ENCODE assay signal across 8 cellular contexts in the genomic region with DNA sequence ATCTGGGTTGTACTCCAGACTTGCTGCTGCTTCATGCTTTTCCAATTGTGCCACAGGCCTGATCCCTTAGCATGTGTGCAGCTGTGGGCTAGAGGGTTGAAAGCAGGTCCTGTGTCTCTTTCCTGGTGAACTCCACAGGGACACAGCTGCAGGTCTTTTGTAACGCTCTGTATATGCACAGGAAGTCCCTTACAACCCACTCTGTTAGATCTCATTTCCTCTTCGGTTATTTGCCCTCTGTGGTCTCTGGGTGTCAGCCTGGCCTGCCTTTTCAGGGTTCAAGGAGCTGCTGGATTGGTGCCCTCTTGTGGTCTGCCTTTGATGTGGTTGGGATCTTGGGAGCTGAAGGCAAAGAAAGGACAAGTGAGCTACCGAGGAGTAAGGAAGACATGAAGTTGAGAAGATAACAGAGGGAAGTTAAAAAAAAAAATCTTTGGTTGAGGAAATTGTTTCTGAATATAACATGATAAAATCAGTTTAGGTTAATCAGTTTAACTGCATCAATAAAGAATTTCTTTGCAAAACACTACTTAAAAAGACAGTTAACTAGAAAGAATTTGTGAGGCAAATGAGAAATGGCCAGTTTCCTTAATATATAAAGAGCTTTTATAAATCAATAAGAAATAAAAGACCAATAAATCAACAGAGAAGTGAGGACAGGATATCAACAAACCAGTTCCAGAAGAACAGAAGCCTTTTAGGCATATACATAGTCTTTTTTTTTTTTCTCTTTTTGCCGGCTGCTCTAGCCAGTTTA. TPM values are rescaled to one million over a fixed set of nuclear protein-coding genes. Genes with fewer than 3 reads are reported as not detected.
DNase-seq lines count a peak whose midpoint lies in the region; ATAC-seq and TF ChIP-seq lines count a peak whose summit lies in the region.

No MANE protein-coding gene starts in this region.

- no peak overlapping the region for H3K4me3 ChIP-seq in body of pancreas
- H3K4me3 ChIP-seq in lung = no peak overlapping the region
- no peak overlapping the region for H3K4me3 ChIP-seq in transverse colon

- TF ChIP-seq CTCF in body of pancreas (IDR thresholded peaks at IDR 0.05) (peak in 4 of 7 experiments; percentile 18 to 38 (median 29)), lung (IDR thresholded peaks at IDR 0.05; ENCODE audit: control extremely low read depth, extremely low read depth) (no peak), transverse colon (IDR thresholded peaks at IDR 0.05) (peak; percentile 23 to 62 (median 42))

- ATAC-seq in GM21423 (IDR thresholded peaks at IDR 0.05; ENCODE audit: unreplicated experiment) (peak; percentile 83), body of pancreas (no peak), lung (ENCODE audit: insufficient read depth, low FRiP score) (peak; percentile 33)

- WGBS in body of pancreas, 2 donors = 49 to 52% methylated on average over 4 of the region's 4 CpGs
- WGBS in lung, 2 donors = 23 to 28% methylated on average over 4 of the region's 4 CpGs
- 35 to 74% methylated on average over 2 to 4 of the region's 4 CpGs for WGBS in transverse colon (ENCODE audit: low coverage in 1 of 2), 2 donors

- in situ Hi-C loops in transverse colon (cut with MboI; ENCODE audit: low pct_ligation_motif_present in 1 of 4, low pct_unique_long_range_greater_than_20kb in 1 of 4, low sequenced_read_pairs in 3 of 4) = no loop called here

- H3K27me3 ChIP-seq in body of pancreas (no peaks in the 10 kb centered on the region), lung (ENCODE audit: control insufficient read depth, insufficient read depth) (no peaks in the 10 kb centered on the region), transverse colon (no peaks in the 10 kb centered on the region)

- TF ChIP-seq EP300 in transverse colon (IDR thresholded peaks at IDR 0.05; ENCODE audit: low read depth) = no peak

- TF ChIP-seq POLR2A in body of pancreas (IDR thresholded peaks at IDR 0.05) (no peak), transverse colon (IDR thresholded peaks at IDR 0.05) (no peak)

- H3K9me3 ChIP-seq in body of pancreas (no peaks in the 10 kb centered on the region), lung (ENCODE audit: control insufficient read depth in 2 of 2, insufficient read depth in 1 of 2, low read length in 1 of 2) (no peaks in the 10 kb centered on the region), transverse colon (no peaks in the 10 kb centered on the region)

- DNase-seq in ELR (ENCODE audit: low read depth) (peak; percentile 72), HT-29 (ENCODE audit: low spot score) (peak; percentile 63), T-helper 2 cell (peak in 4 of 5 experiments; percentile 16 to 93 (median 48)), body of pancreas (peak; percentile 27 to 67 (median 48)), lung (ENCODE audit: low spot score) (peak; percentile 50), transverse colon (peak; percentile 79), NCI-H1694 treated with DMSO at 0.1 percent for 48 hours (lab: John Stamatoyannopoulos, UW) (no peak)

- H3K27ac ChIP-seq in body of pancreas = no peak overlapping the region
- H3K27ac ChIP-seq in lung (ENCODE audit: low read depth in 1 of 2, low read length in 1 of 2) = no peak overlapping the region
- H3K27ac ChIP-seq in transverse colon = peak overlapping the region in 3 of 4 donors; percentile 15 to 36 (median 23)

- H3K4me1 ChIP-seq in body of pancreas (peaks cover 28% of the 10 kb centered on the region), lung (ENCODE audit: control insufficient read depth in 2 of 2, insufficient read depth in 2 of 2, low read length in 2 of 2) (peaks cover 3 to 5% of the 10 kb centered on the region in 2 donors), transverse colon (peaks cover 10 to 39% (median 18%) of the 10 kb centered on the region in 4 donors)

- H3K36me3 ChIP-seq in body of pancreas (replicated peaks in 1 of 2; ENCODE audit: insufficient read depth in 1 of 2, low read depth in 2 of 2) (no peaks in the 10 kb centered on the region), lung (ENCODE audit: control insufficient read depth in 2 of 2, insufficient read depth in 2 of 2, low read length in 2 of 2) (no peaks in the 10 kb centered on the region), transverse colon (no peaks in the 10 kb centered on the region)

- intact Hi-C loops in body of pancreas (cut with DNase I) (no loop called here), transverse colon (cut with DNase I; ENCODE audit: low total_unique reads) (no loop called here)

RNA-seq across cellular contexts. Expression of a gene that starts 44.1 kb away (rescaled TPM):
- 194 and 210 TPM in 2 replicates for total RNA-seq in HT-29 (2014; rRNA removed; shearing (Covaris generic))
- total RNA-seq in body of pancreas (10 to 100 TPM; 23.3 to 27.4 TPM), lung (10 to 100 TPM; 12.8 to 15.3 TPM), transverse colon (10 to 100 TPM; 18.9 to 96.5 (median 69.7) TPM)
- polyA plus RNA-seq in lung = 10 to 100 TPM in 1 of 2 donors, 1 to 10 TPM in 1; 9.6 to 22.0 TPM

Comparison
In these comparisons a context has a peak if more than half of its experiments do, and no peak if none do; other contexts are left out.
1. H3K27ac ChIP-seq: peak in transverse colon (3 of 4); none in body of pancreas (0 of 4) and lung (0 of 2).